In genomic region chr3:57893156-57893555, GRCh38 we compare ENCODE assay signal across 17 cellular contexts.
DNase-seq lines count a peak whose midpoint lies in the region; ATAC-seq and TF ChIP-seq lines count a peak whose summit lies in the region.
"Had no signal": no experiment of that assay in that cellular context is flagged by ENCODE, and none has a peak within 500 bp of the region (broad histone marks: within the 10 kb centered on the region; RNA-seq: fewer than 3 reads in every experiment).

No MANE protein-coding gene starts in this region.

- intact Hi-C loops in heart left ventricle (cut with DNase I) = loop anchor here in 1 of 10 donors (10.0 kb wide), 1 partner anchor 272 kb away; no protein-coding TSS in a partner anchor
- intact Hi-C loops in Right ventricle myocardium inferior (cut with DNase I) = loop anchor here (5.0 kb wide), 1 partner anchor 44 kb away; no protein-coding TSS in a partner anchor
- intact Hi-C loops in esophagus squamous epithelium (cut with DNase I) = no loop called here
- intact Hi-C loops in tibial artery (cut with DNase I; ENCODE audit: low total_unique reads) = no loop called here

- ATAC-seq in heart left ventricle = no peak
- no peak for ATAC-seq in Right ventricle myocardium inferior
- no peak for ATAC-seq in natural killer cell treated with Interleukin-12 subunit alpha and Interleukin-12 subunit beta and Interleukin-15 and Interleukin-18, amount 100 ng/mL, for 72 hours

- H3K27ac ChIP-seq in heart left ventricle (peak overlapping the region; percentile 46 to 91 (median 86)), esophagus squamous epithelium (peak overlapping the region; percentile 51 to 78 (median 74)), rectal smooth muscle tissue (ENCODE audit: low read depth, low read length) (peak overlapping the region; percentile 93), tibial artery (peak overlapping the region; percentile 80 to 82)
- H3K27ac ChIP-seq: 22Rv1, GM23248 had no signal

- no peaks in the 10 kb centered on the region for H3K27me3 Mint-ChIP-seq in natural killer cell treated with Interleukin-12 subunit alpha and Interleukin-12 subunit beta and Interleukin-15 and Interleukin-18, amount 100 ng/mL, for 72 hours

- no peaks in the 10 kb centered on the region for H3K9me3 Mint-ChIP-seq in natural killer cell treated with Interleukin-12 subunit alpha and Interleukin-12 subunit beta and Interleukin-15 and Interleukin-18, amount 100 ng/mL, for 72 hours
- H3K9me3 Mint-ChIP-seq: CD14-positive monocyte had no signal

- no peak overlapping the region for H3K4me3 Mint-ChIP-seq in natural killer cell treated with Interleukin-12 subunit alpha and Interleukin-12 subunit beta and Interleukin-15 and Interleukin-18, amount 100 ng/mL, for 72 hours
- H3K4me3 Mint-ChIP-seq: CD14-positive monocyte had no signal

- WGBS in heart left ventricle, 4 donors = 56 to 96% (median 80%) methylated on average over 1 of the region's 1 CpG
- 85 to 91% methylated on average over 1 of the region's 1 CpG for WGBS in esophagus squamous epithelium, 2 donors

- H3K36me3 ChIP-seq in heart left ventricle (peaks cover 0 to 43% (median 15%) of the 10 kb centered on the region in 9 donors), esophagus squamous epithelium (peaks cover 0 to 43% (median 0%) of the 10 kb centered on the region in 3 donors), rectal smooth muscle tissue (ENCODE audit: control insufficient read depth, insufficient read depth, low read length) (no peaks in the 10 kb centered on the region), tibial artery (peaks cover 0 to 14% (median 7%) of the 10 kb centered on the region in 3 donors)

- H3K36me3 Mint-ChIP-seq in natural killer cell treated with Interleukin-12 subunit alpha and Interleukin-12 subunit beta and Interleukin-15 and Interleukin-18, amount 100 ng/mL, for 72 hours = no peaks in the 10 kb centered on the region

- in situ Hi-C loops in GM13976 (cut with MboI; ENCODE audit: low sequenced_read_pairs, unreplicated experiment) = no loop called here

- peak overlapping the region in 9 of 12 donors; percentile 8 to 62 (median 48) for H3K4me3 ChIP-seq in heart left ventricle
- H3K4me3 ChIP-seq in esophagus squamous epithelium = peak overlapping the region in 3 of 4 donors; percentile 23 to 47 (median 32)
- peak overlapping the region; percentile 52 for H3K4me3 ChIP-seq in rectal smooth muscle tissue (ENCODE audit: low read length)
- H3K4me3 ChIP-seq in tibial artery = peak overlapping the region; percentile 1 to 57
- H3K4me3 ChIP-seq: GM23248 had no signal

- no peak overlapping the region for H3K27ac Mint-ChIP-seq in natural killer cell treated with Interleukin-12 subunit alpha and Interleukin-12 subunit beta and Interleukin-15 and Interleukin-18, amount 100 ng/mL, for 72 hours
- H3K27ac Mint-ChIP-seq: CD14-positive monocyte had no signal

- no peaks in the 10 kb centered on the region for H3K4me1 Mint-ChIP-seq in natural killer cell treated with Interleukin-12 subunit alpha and Interleukin-12 subunit beta and Interleukin-15 and Interleukin-18, amount 100 ng/mL, for 72 hours (ENCODE audit: low read depth in 2 of 2)
- H3K4me1 Mint-ChIP-seq: CD14-positive monocyte had no signal

- H3K4me1 ChIP-seq in heart left ventricle (peaks cover 0 to 20% (median 2%) of the 10 kb centered on the region in 12 donors), esophagus squamous epithelium (no peaks in the 10 kb centered on the region), rectal smooth muscle tissue (ENCODE audit: control insufficient read depth, insufficient read depth, low read length) (peaks cover 8% of the 10 kb centered on the region), tibial artery (peaks cover 0 to 70% (median 15%) of the 10 kb centered on the region in 4 donors)
- H3K4me1 ChIP-seq: Peyer's patch had no signal

- no peak for TF ChIP-seq POLR2A in heart left ventricle (IDR thresholded peaks at IDR 0.05)
- no peak for TF ChIP-seq POLR2A in esophagus squamous epithelium (IDR thresholded peaks at IDR 0.05)

- H3K9me3 ChIP-seq in heart left ventricle (no peaks in the 10 kb centered on the region), esophagus squamous epithelium (no peaks in the 10 kb centered on the region), tibial artery (no peaks in the 10 kb centered on the region)
- H3K9me3 ChIP-seq: Peyer's patch had no signal

- no peak for TF ChIP-seq CTCF in heart left ventricle (IDR thresholded peaks at IDR 0.05)
- no peak for TF ChIP-seq CTCF in esophagus squamous epithelium (IDR thresholded peaks at IDR 0.05)
- no peak for TF ChIP-seq CTCF in tibial artery (IDR thresholded peaks at IDR 0.05)
- TF ChIP-seq CTCF in GM13976 (IDR thresholded peaks at IDR 0.05; ENCODE audit: borderline replicate concordance, control extremely low read depth, extremely low read depth, insufficient read depth, missing control alignments) = no peak

- no peaks in the 10 kb centered on the region for H3K27me3 ChIP-seq in heart left ventricle
- H3K27me3 ChIP-seq in esophagus squamous epithelium = no peaks in the 10 kb centered on the region
- H3K27me3 ChIP-seq in rectal smooth muscle tissue (ENCODE audit: control insufficient read depth, insufficient read depth, low read length) = no peaks in the 10 kb centered on the region
- no peaks in the 10 kb centered on the region for H3K27me3 ChIP-seq in tibial artery
- H3K27me3 ChIP-seq: Peyer's patch had no signal

- H3K9ac ChIP-seq in rectal smooth muscle tissue (ENCODE audit: low read length) = no peak overlapping the region
- H3K9ac ChIP-seq: GM23248 had no signal

- no peak for DNase-seq in heart left ventricle
- DNase-seq in Right ventricle myocardium inferior (ENCODE audit: missing footprints) = no peak
- DNase-seq in esophagus squamous epithelium (lab: John Stamatoyannopoulos, UW) = no peak
- no peak for DNase-seq in tibial artery
- no peak for DNase-seq in GM13976 (ENCODE audit: low spot score)
- DNase-seq in natural killer cell treated with Interleukin-12 subunit alpha and Interleukin-12 subunit beta and Interleukin-15 and Interleukin-18, amount 100 ng/mL, for 72 hours (ENCODE audit: low spot score) = no peak
- no peak for DNase-seq in SK-N-DZ (ENCODE audit: low spot score)
- DNase-seq: DMS79 treated with DMSO at 0.1 percent for 48 hours, HCEC 1CT, NCI-H1105, NCI-H2081 treated with DMSO at 0.1 percent for 48 hours, NCI-H446 treated with DMSO at 0.1 percent for 48 hours, Peyer's patch had no signal
